ENCODE assay signal across 20 cellular contexts in genomic region chr11:17401841-17402240, GRCh38. TPM values are rescaled to one million over a fixed set of nuclear protein-coding genes. Genes with fewer than 3 reads are reported as not detected.
"Had no signal": no experiment of that assay in that cellular context is flagged by ENCODE, and none has a peak within 500 bp of the region (broad histone marks: within the 10 kb centered on the region; RNA-seq: fewer than 3 reads in every experiment).

No MANE protein-coding gene starts in this region.

- DNase-seq: cortex of kidney; effector memory CD4-positive, alpha-beta T cell; glutamatergic neuron; kidney glomerular epithelial cell; mesendoderm; naive thymus-derived CD4-positive, alpha-beta T cell; nephron progenitor cell; sigmoid colon; stimulated activated CD4-positive, alpha-beta T cell treated with anti-CD3 and anti-CD28 coated beads, Interleukin-2, amount 100 ng/mL, for 48 hours; stimulated activated naive CD8-positive, alpha-beta T cell treated with anti-CD3 and anti-CD28 coated beads, Interleukin-15, Interleukin-2, amounts not matched to agents 100 U/mL and 50 U/mL, for 24 hours; tibial artery; upper lobe of left lung; uterus had no signal

- ATAC-seq: esophagus mucosa; gastroesophageal sphincter; naive thymus-derived CD4-positive, alpha-beta T cell; stimulated activated naive CD8-positive, alpha-beta T cell treated with anti-CD3 and anti-CD28 coated beads, Interleukin-15, Interleukin-2, amounts not matched to agents 100 U/mL and 50 U/mL, for 24 hours had no signal

- H3K36me3 ChIP-seq: gastroesophageal sphincter, neutrophil, right atrium auricular region, sigmoid colon, suprapubic skin, tibial artery, upper lobe of left lung, uterus had no signal

- H3K4me3 ChIP-seq: gastroesophageal sphincter, right atrium auricular region, sigmoid colon, smooth muscle cell, suprapubic skin, tibial artery, upper lobe of left lung, uterus had no signal

- H3K4me2 ChIP-seq: smooth muscle cell had no signal

- H3K9me3 ChIP-seq: gastroesophageal sphincter, neutrophil, right atrium auricular region, sigmoid colon, suprapubic skin, tibial artery, upper lobe of left lung, uterus had no signal

- H3K27ac ChIP-seq: gastroesophageal sphincter, neutrophil, sigmoid colon, suprapubic skin, tibial artery, upper lobe of left lung, uterus had no signal

- H3K27me3 ChIP-seq: gastroesophageal sphincter, neutrophil, right atrium auricular region, sigmoid colon, suprapubic skin, tibial artery, upper lobe of left lung, uterus had no signal

RNA-seq across cellular contexts. Expression of gene KCNJ11, which starts 13.4 kb away (rescaled TPM):
- total RNA-seq: fibroblast of lung, smooth muscle cell had no signal
- polyA plus RNA-seq: fibroblast of lung; naive thymus-derived CD4-positive, alpha-beta T cell; smooth muscle cell had no signal

RNA-seq across cellular contexts. Expression of gene NCR3LG1, which starts 50.2 kb away (rescaled TPM):
- polyA plus RNA-seq: naive thymus-derived CD4-positive, alpha-beta T cell had no signal
